8 cellular contexts compared by ENCODE assay signal in the genomic region with DNA sequence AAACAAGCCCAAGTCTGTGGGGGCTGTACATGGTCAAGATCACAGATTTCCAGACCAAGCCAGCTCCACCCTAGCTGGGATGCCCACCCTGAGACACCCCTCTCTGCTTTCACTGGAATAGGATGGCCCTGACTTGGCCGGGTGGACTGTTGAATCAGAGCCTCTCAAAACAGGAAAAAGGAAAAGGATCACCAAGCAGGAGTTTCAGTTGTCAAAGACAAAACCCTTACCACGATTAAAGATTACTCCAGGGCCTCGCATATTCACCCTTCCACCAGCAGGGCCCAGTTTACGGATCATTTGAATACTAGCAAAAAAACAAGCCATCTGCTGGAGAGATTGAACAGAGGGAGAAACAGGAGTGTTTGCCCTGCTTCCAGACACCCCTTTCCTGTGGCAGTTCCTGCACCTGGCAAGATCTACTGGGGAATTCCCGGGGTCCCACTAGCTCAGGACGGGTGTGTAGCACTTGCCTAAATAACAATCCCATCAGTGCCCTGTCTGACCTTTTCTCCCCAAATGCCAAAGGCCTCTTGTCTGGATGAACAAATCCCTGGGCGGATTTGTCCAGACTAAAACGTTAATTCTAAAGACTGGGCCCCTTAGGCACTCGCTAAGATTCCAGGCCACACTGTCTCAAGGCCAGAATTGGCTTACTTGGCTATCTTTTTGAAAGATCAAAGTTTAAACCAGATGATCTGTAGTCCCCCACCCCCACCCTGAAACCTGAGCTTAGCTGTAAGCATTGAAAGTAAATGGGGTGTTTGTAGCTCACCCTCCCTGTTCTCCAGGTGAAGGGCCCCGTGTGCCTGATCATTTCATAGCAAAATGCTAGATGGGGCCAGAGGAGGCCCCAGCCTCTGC. TPM values are rescaled to one million over a fixed set of nuclear protein-coding genes. Genes with fewer than 3 reads are reported as not detected.
DNase-seq lines count a peak whose midpoint lies in the region; ATAC-seq, FAIRE-seq and TF ChIP-seq lines count a peak whose summit lies in the region.

No MANE protein-coding gene starts in this region.

- peaks cover 94% of the 10 kb centered on the region for H3K4me1 ChIP-seq in BLaER1
- peaks cover 49% of the 10 kb centered on the region for H3K4me1 ChIP-seq in endothelial cell of umbilical vein (ENCODE audit: control insufficient read depth, extremely low read depth, insufficient read depth, low read length)
- peaks cover 57% of the 10 kb centered on the region for H3K4me1 ChIP-seq in osteoblast (ENCODE audit: insufficient read depth, low read length)

- H4K20me1 ChIP-seq in BLaER1: peaks cover 52% of the 10 kb centered on the region
- no peaks in the 10 kb centered on the region for H4K20me1 ChIP-seq in endothelial cell of umbilical vein (replicated peaks; ENCODE audit: control insufficient read depth, extremely low read depth, insufficient read depth, low read length)
- peaks cover 4% of the 10 kb centered on the region for H4K20me1 ChIP-seq in osteoblast (ENCODE audit: insufficient read depth, low read length)

- CTCF ChIA-PET in HEK293T (lab: Yijun Ruan, JAX): interaction anchor here (0.6 to 0.7 kb wide), 2 partner anchors 19 to 124 kb away, joined by 3 read pairs; no protein-coding TSS in a partner anchor
- CTCF ChIA-PET in endothelial cell of umbilical vein (lab: Charles Lee): interaction anchor here (0.8 to 2.4 kb wide), 8 partner anchors 9 to 52 kb away, joined by 3 to 13 read pairs (median 6); partner anchors contain the start of gene ACTN4

- BruUV-seq in endothelial cell of umbilical vein (replicated peaks; lab: Mats Ljungman, UMichigan): TSS peak; percentile 17

- ATAC-seq in GM19455 (IDR thresholded peaks at IDR 0.05; ENCODE audit: unreplicated experiment) (no peak), GM19452 (IDR thresholded peaks at IDR 0.05; ENCODE audit: unreplicated experiment) (no peak)

- H3K27ac ChIP-seq in BLaER1 (peak overlapping the region; percentile 74), endothelial cell of umbilical vein (ENCODE audit: insufficient read depth, low read depth, low read length) (peak overlapping the region; percentile 90), osteoblast (ENCODE audit: low read depth, low read length) (peak overlapping the region; percentile 99)

- H3K4me2 ChIP-seq in BLaER1 (peak overlapping the region; percentile 89), endothelial cell of umbilical vein (ENCODE audit: insufficient read depth, low read length) (peak overlapping the region; percentile 70), osteoblast (ENCODE audit: insufficient read depth, low read length) (peak overlapping the region; percentile 80)

- no peak overlapping the region for H2AFZ ChIP-seq in endothelial cell of umbilical vein (ENCODE audit: low read depth, low read length)
- H2AFZ ChIP-seq in osteoblast (ENCODE audit: low read length): no peak overlapping the region

- H3K27me3 ChIP-seq in BLaER1 (no peaks in the 10 kb centered on the region), endothelial cell of umbilical vein (ENCODE audit: control insufficient read depth in 2 of 2, insufficient read depth in 2 of 2, low read length in 2 of 2) (no peaks in the 10 kb centered on the region), osteoblast (ENCODE audit: insufficient read depth, low read length) (no peaks in the 10 kb centered on the region)

- H3K9me1 ChIP-seq in endothelial cell of umbilical vein (replicated peaks; ENCODE audit: control insufficient read depth, extremely low read depth, insufficient read depth, low read length): no peaks in the 10 kb centered on the region

- TF ChIP-seq CTCF in endothelial cell of umbilical vein (IDR thresholded peaks at IDR 0.05; ENCODE audit: extremely low read depth in 1 of 2, insufficient read depth in 1 of 2, low read depth in 1 of 2, low read length in 2 of 2): peak; percentile 64 to 70
- TF ChIP-seq CTCF in osteoblast (IDR thresholded peaks at IDR 0.05; ENCODE audit: extremely low read depth, low read depth, low read length): peak; percentile 76

- TF ChIP-seq POLR2A in endothelial cell of umbilical vein (IDR thresholded peaks at IDR 0.05; ENCODE audit: low read depth, low read length): peak; percentile 58

- H3K9me3 ChIP-seq in BLaER1 (no peaks in the 10 kb centered on the region), endothelial cell of umbilical vein (replicated peaks; ENCODE audit: control insufficient read depth, insufficient read depth, low read length) (no peaks in the 10 kb centered on the region), osteoblast (ENCODE audit: low read depth, low read length) (no peaks in the 10 kb centered on the region)

- POLR2A ChIA-PET in HEK293T (lab: Yijun Ruan, JAX): interaction anchor here (0.6 kb wide), 1 partner anchor 21 kb away, joined by 4 read pairs; no protein-coding TSS in a partner anchor
- POLR2A ChIA-PET in endothelial cell of umbilical vein (lab: Charles Lee): interaction anchor here (0.8 to 1.5 kb wide), 2 partner anchors 27 to 38 kb away, joined by 5 to 6 read pairs; partner anchors contain the start of gene ACTN4

- in situ Hi-C loops in SK-MEL-5 (cut with HindIII; ENCODE audit: low pct_unique_long_range_greater_than_20kb, low sequenced_read_pairs): no loop called here

- DNase-seq in HEK293T (ENCODE audit: extremely low spot score) (peak; percentile 59), SK-MEL-5 (ENCODE audit: low read depth, low spot score) (peak; percentile 58), endothelial cell of umbilical vein (ENCODE audit: low read depth, low spot score) (peak; percentile 92), osteoblast (ENCODE audit: insufficient read length, low spot score, missing footprints) (peak; percentile 86), cerebellar nuclear complex (lab: John Stamatoyannopoulos, UW) (no peak)

- dilution Hi-C loops in endothelial cell of umbilical vein (cut with MboI; ENCODE audit: extremely low pct_ligation_motif_present, low sequenced_read_pairs): no loop called here

- H3K4me3 ChIP-seq in BLaER1 (peak overlapping the region; percentile 21), endothelial cell of umbilical vein (replicated peaks in 1 of 3; ENCODE audit: insufficient read depth in 1 of 3, low read depth in 1 of 3, low read length in 3 of 3) (no peak overlapping the region), osteoblast (ENCODE audit: insufficient read depth, low read length) (no peak overlapping the region)

- H3K36me3 ChIP-seq in BLaER1: peaks cover 28% of the 10 kb centered on the region
- H3K36me3 ChIP-seq in endothelial cell of umbilical vein (ENCODE audit: control insufficient read depth in 2 of 2, extremely low read depth in 1 of 2, insufficient read depth in 2 of 2, low read length in 2 of 2): no peaks in the 10 kb centered on the region
- H3K36me3 ChIP-seq in osteoblast (ENCODE audit: insufficient read depth, low read length): peaks cover 8% of the 10 kb centered on the region

- intact Hi-C loops in endothelial cell of umbilical vein (cut with micrococcal nuclease): loop anchor here (1.0 to 2.0 kb wide), 3 partner anchors 7 to 49 kb away; no protein-coding TSS in a partner anchor

- peak; percentile 95 for FAIRE-seq in endothelial cell of umbilical vein (lab: Jason Lieb, UNC)

- H3K9ac ChIP-seq in BLaER1 (peak overlapping the region; percentile 69), endothelial cell of umbilical vein (replicated peaks; ENCODE audit: extremely low read depth, insufficient read depth, low read length) (peak overlapping the region; percentile 72)

- peaks cover 87% of the 10 kb centered on the region for H3K79me2 ChIP-seq in endothelial cell of umbilical vein (ENCODE audit: control insufficient read depth, insufficient read depth, low read length)
- peaks cover 90% of the 10 kb centered on the region for H3K79me2 ChIP-seq in osteoblast (ENCODE audit: insufficient read depth, low read length)

TF ChIP-seq in endothelial cell of umbilical vein, 7 proteins besides CTCF, POLR2A, EP300 and RAD21 (continues in another document):
- TF ChIP-seq POLR2AphosphoS5 (IDR thresholded peaks at IDR 0.05; ENCODE audit: insufficient read depth, low read depth, low read length): peak; percentile 58
- peak; percentile 50 for TF ChIP-seq FOS (IDR thresholded peaks at IDR 0.05; ENCODE audit: borderline replicate concordance, insufficient read depth, low read length)
- peak; percentile 21 for TF ChIP-seq GATA2 (IDR thresholded peaks at IDR 0.05; ENCODE audit: insufficient read depth, insufficient read length, low read depth, low read length)
- TF ChIP-seq MYC (IDR thresholded peaks at IDR 0.05; ENCODE audit: low read depth, low read length): no peak
- TF ChIP-seq JUN (IDR thresholded peaks at IDR 0.05; ENCODE audit: borderline replicate concordance, insufficient read depth, insufficient read length, low read depth): peak; percentile 21

RNA-seq across cellular contexts. Expression of gene ACTN4, which starts 38.4 kb away (rescaled TPM):
- total RNA-seq in SK-MEL-5 (2014; rRNA removed; shearing (Covaris generic)): 69.8 and 108 TPM in 2 replicates
- polyA plus RNA-seq in SK-MEL-5 (2015; cell fraction: cytosol; rRNA removed): 303 and 383 TPM in 2 replicates
- polyA plus RNA-seq in SK-MEL-5 (2015; cell fraction: nucleus; rRNA removed): 141 and 199 TPM in 2 replicates
- total RNA-seq in endothelial cell of umbilical vein (693 and 748 TPM in 2 replicates), osteoblast (204 and 229 TPM in 2 replicates)
- polyA plus RNA-seq in endothelial cell of umbilical vein: 313 and 329 TPM in 2 replicates
- polyA plus RNA-seq in endothelial cell of umbilical vein (2011; cell fraction: cytosol; rRNA removed): 293 and 306 TPM in 2 replicates
- 829 and 939 TPM in 2 replicates for polyA plus RNA-seq in endothelial cell of umbilical vein (2011; cell fraction: nucleus; rRNA removed)
- polyA plus RNA-seq in endothelial cell of umbilical vein (2012): 615 and 712 TPM in 2 replicates
- polyA minus RNA-seq in endothelial cell of umbilical vein: 461 and 482 TPM in 2 replicates
- 78.8 TPM for polyA minus RNA-seq in endothelial cell of umbilical vein (2011; cell fraction: cytosol; rRNA and poly(A)+ RNA removed)
- polyA minus RNA-seq in endothelial cell of umbilical vein (2011; cell fraction: nucleus; rRNA and poly(A)+ RNA removed): 238 and 273 TPM in 2 replicates

RNA-seq across cellular contexts. Expression of gene CAPN12, which starts 58.4 kb away (rescaled TPM):
- total RNA-seq in SK-MEL-5 (2014; rRNA removed; shearing (Covaris generic)): not detected in 2 replicates
- polyA plus RNA-seq in SK-MEL-5 (2015; cell fraction: cytosol; rRNA removed): not detected in 2 replicates
- polyA plus RNA-seq in SK-MEL-5 (2015; cell fraction: nucleus; rRNA removed): not detected in 2 replicates
- total RNA-seq in endothelial cell of umbilical vein: not detected in 2 replicates
- polyA plus RNA-seq in endothelial cell of umbilical vein: 0.35 and 0.45 TPM in 2 replicates
- 0.18 and 0.23 TPM in 2 replicates for polyA plus RNA-seq in endothelial cell of umbilical vein (2011; cell fraction: cytosol; rRNA removed)
- 1.5 and 5.0 TPM in 2 replicates for polyA plus RNA-seq in endothelial cell of umbilical vein (2011; cell fraction: nucleus; rRNA removed)
- polyA plus RNA-seq in endothelial cell of umbilical vein (2012): 0.11 and 0.65 TPM in 2 replicates
- 0.19 and 0.32 TPM in 2 replicates for polyA minus RNA-seq in endothelial cell of umbilical vein
- polyA minus RNA-seq in endothelial cell of umbilical vein (2011; cell fraction: cytosol; rRNA and poly(A)+ RNA removed): not detected
- polyA minus RNA-seq in endothelial cell of umbilical vein (2011; cell fraction: nucleus; rRNA and poly(A)+ RNA removed): not detected in 2 replicates
- total RNA-seq in osteoblast: not detected in 2 replicates

Comparison
In these comparisons a context has a peak if more than half of its experiments do, and no peak if none do; other contexts are left out.
1. DNase-seq: peak in HEK293T (single experiment), SK-MEL-5 (single experiment), endothelial cell of umbilical vein (single experiment) and osteoblast (single experiment); none in cerebellar nuclear complex (0 of 2).
2. Peak in every context shown above with its lines, with median percentiles within 50 percentile points of each other: H3K27ac ChIP-seq and H3K4me2 ChIP-seq.